In genomic region chr6:146110990-146111389, GRCh38 we compare ENCODE assay signal across 2 cellular contexts.
TF ChIP-seq lines count a peak whose summit lies in the region.

No MANE protein-coding gene starts in this region.

TF ChIP-seq in HCT116, 20 proteins besides CTCF, POLR2A, EP300 and RAD21:
- TF ChIP-seq CEBPB (IDR thresholded peaks at IDR 0.05; ENCODE audit: low read depth) (no peak), MAX (IDR thresholded peaks at IDR 0.05) (no peak), YY1 (IDR thresholded peaks at IDR 0.05; ENCODE audit: extremely low read depth, insufficient replicate concordance, low read depth, low read length) (peak; percentile 70), POLR2AphosphoS5 (IDR thresholded peaks at IDR 0.05; ENCODE audit: low read depth, low read length) (no peak), ZBTB33 (IDR thresholded peaks at IDR 0.05; ENCODE audit: extremely low read depth, insufficient replicate concordance, low read length) (no peak)

TF ChIP-seq in H1, 55 proteins besides CTCF, POLR2A, EP300 and RAD21:
- TF ChIP-seq YY1 (IDR thresholded peaks at IDR 0.05; ENCODE audit: low read depth, low read length) (peak; percentile 55; the same call in 1 of the 2 replicates), SAP30 (IDR thresholded peaks at IDR 0.05; ENCODE audit: insufficient read depth, insufficient replicate concordance, low read length) (no peak), KDM5A (IDR thresholded peaks at IDR 0.05; ENCODE audit: low read length) (no peak), POU5F1 (IDR thresholded peaks at IDR 0.05; ENCODE audit: low read depth, low read length) (no peak)
